ENCODE assay signal across 14 cellular contexts in the genomic region with DNA sequence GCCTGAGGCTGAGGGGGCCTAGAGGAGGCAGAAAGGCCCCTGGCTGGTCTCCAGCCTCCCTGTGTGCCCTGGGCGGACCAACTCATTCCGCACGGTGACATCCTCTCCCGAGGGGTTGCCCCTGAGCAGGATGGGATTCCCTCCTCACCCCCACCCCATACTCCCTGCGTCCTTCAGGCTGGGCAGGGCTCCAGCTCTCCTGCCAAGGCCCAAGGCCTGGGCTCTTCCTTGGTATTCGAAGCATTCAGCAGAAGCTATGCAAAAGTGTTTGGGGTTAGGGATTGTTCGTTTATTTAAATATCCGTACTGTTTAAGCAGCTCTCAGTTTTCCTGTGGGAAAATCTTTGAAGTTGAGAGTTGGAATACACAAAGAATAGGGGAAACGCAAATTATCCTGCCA.
DNase-seq lines count a peak whose midpoint lies in the region; ATAC-seq and TF ChIP-seq lines count a peak whose summit lies in the region.
"Had no signal": no experiment of that assay in that cellular context is flagged by ENCODE, and none has a peak within 500 bp of the region (broad histone marks: within the 10 kb centered on the region; RNA-seq: fewer than 3 reads in every experiment).

No MANE protein-coding gene starts in this region.

- H3K9me3 ChIP-seq in left lung (no peaks in the 10 kb centered on the region), upper lobe of right lung (no peaks in the 10 kb centered on the region)

- no peak for TF ChIP-seq POLR2A in lower leg skin (IDR thresholded peaks at IDR 0.05)

- in situ Hi-C loops in astrocyte of the spinal cord (cut with HindIII; ENCODE audit: low sequenced_read_pairs): no loop called here

- TF ChIP-seq CTCF in astrocyte of the spinal cord (IDR thresholded peaks at IDR 0.05; ENCODE audit: low read depth, low read length) (no peak), left lung (IDR thresholded peaks at IDR 0.05) (no peak), upper lobe of right lung (IDR thresholded peaks at IDR 0.05) (no peak), lower leg skin (IDR thresholded peaks at IDR 0.05) (no peak)

- H3K4me3 ChIP-seq in astrocyte of the spinal cord (ENCODE audit: low read depth, low read length) (no peak overlapping the region), left lung (no peak overlapping the region), upper lobe of right lung (no peak overlapping the region), lower leg skin (ENCODE audit: low read depth, poor library complexity, severe bottlenecking) (no peak overlapping the region)

- no peaks in the 10 kb centered on the region for H3K36me3 ChIP-seq in left lung
- no peaks in the 10 kb centered on the region for H3K36me3 ChIP-seq in upper lobe of right lung

- H3K4me1 ChIP-seq in left lung (no peaks in the 10 kb centered on the region), upper lobe of right lung (no peaks in the 10 kb centered on the region)

- no peaks in the 10 kb centered on the region for H3K27me3 ChIP-seq in left lung
- H3K27me3 ChIP-seq in upper lobe of right lung: no peaks in the 10 kb centered on the region

- DNase-seq in NCI-H226: peak; percentile 13
- peak; percentile 37 for DNase-seq in astrocyte of the spinal cord (ENCODE audit: low read depth, low spot score)
- no peak for DNase-seq in left lung
- no peak for DNase-seq in upper lobe of right lung
- DNase-seq in effector CD8-positive, alpha-beta T cell (lab: John Stamatoyannopoulos, UW): no peak
- DNase-seq in lower leg skin (ENCODE audit: low spot score in 2 of 2): no peak
- DNase-seq: CD8-positive, alpha-beta memory T cell; H7; Kasumi-1; NCI-H1417 treated with DMSO at 0.1 percent for 48 hours; NCI-H2029; NCI-H510A treated with DMSO at 0.1 percent for 48 hours; RPMI8226 had no signal

- 44 to 51% methylated on average over 9 of the region's 9 CpGs for WGBS in lower leg skin, 2 donors

- H3K27ac ChIP-seq in left lung (no peak overlapping the region), upper lobe of right lung (no peak overlapping the region)

- ATAC-seq in left lung: peak; percentile 37
- peak; percentile 64 for ATAC-seq in upper lobe of right lung
- ATAC-seq in GM21619 (IDR thresholded peaks at IDR 0.05; ENCODE audit: unreplicated experiment): no peak

- intact Hi-C loops in left lung (cut with DNase I) (no loop called here), upper lobe of right lung (cut with DNase I) (no loop called here), lower leg skin (cut with DNase I; ENCODE audit: low total_unique reads) (no loop called here)

Comparison
In these comparisons a context has a peak if more than half of its experiments do, and no peak if none do; other contexts are left out.
1. DNase-seq: peak in NCI-H226 (single experiment) and astrocyte of the spinal cord (single experiment); none in left lung (0 of 2), upper lobe of right lung (single experiment), effector CD8-positive, alpha-beta T cell (single experiment) and lower leg skin (0 of 2).